Comparison of ENCODE assay signal across 7 cellular contexts in the genomic region with DNA sequence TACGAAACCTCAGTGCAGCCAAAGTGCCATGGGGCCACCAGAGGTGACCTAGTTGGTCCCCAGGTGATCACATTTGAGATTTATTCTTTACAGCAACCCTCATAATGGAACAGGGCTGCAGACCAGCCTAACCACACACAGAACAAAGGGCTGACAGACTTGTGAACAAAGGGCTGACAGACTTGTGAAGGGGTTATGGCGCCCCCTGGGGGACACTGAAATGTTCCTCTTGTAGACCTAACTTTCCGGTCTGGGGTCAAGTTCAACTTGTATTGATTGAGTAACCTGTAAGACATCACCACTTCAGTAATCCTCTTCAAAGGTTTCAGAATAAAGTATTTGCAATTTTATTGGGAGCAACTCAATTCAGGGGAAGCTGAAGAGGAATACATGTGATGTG.
DNase-seq lines count a peak whose midpoint lies in the region; ATAC-seq and TF ChIP-seq lines count a peak whose summit lies in the region.

No MANE protein-coding gene starts in this region.

- no peaks in the 10 kb centered on the region for H3K27me3 ChIP-seq in lung (ENCODE audit: control insufficient read depth, insufficient read depth)

- ATAC-seq in GM18511 (IDR thresholded peaks at IDR 0.05; ENCODE audit: unreplicated experiment) (peak; percentile 76), HG03442 (IDR thresholded peaks at IDR 0.05; ENCODE audit: unreplicated experiment) (peak; percentile 73), lung (ENCODE audit: insufficient read depth, low FRiP score) (peak; percentile 83)

- no peaks in the 10 kb centered on the region for H3K4me1 ChIP-seq in lung (ENCODE audit: control insufficient read depth in 2 of 2, insufficient read depth in 2 of 2, low read length in 2 of 2)

- no peak overlapping the region for H3K27ac ChIP-seq in lung (ENCODE audit: low read depth in 1 of 2, low read length in 1 of 2)

- no peak overlapping the region for H3K4me3 ChIP-seq in lung

- no peaks in the 10 kb centered on the region for H3K36me3 ChIP-seq in lung (ENCODE audit: control insufficient read depth in 2 of 2, insufficient read depth in 2 of 2, low read length in 2 of 2)

- TF ChIP-seq CTCF in lung (IDR thresholded peaks at IDR 0.05; ENCODE audit: control extremely low read depth, extremely low read depth), result peak; percentile 43

- WGBS in lung, 2 donors, result 31 to 36% methylated on average over 3 of the region's 3 CpGs

- no peaks in the 10 kb centered on the region for H3K9me3 ChIP-seq in lung (ENCODE audit: control insufficient read depth in 2 of 2, insufficient read depth in 1 of 2, low read length in 1 of 2)

- DNase-seq in NCI-H748 (lab: John Stamatoyannopoulos, UW; ENCODE audit: unreplicated experiment) (peak; percentile 86), dermis microvascular lymphatic vessel endothelial cell (ENCODE audit: low read depth in 2 of 2) (peak; percentile 68 to 79), lung (ENCODE audit: low spot score) (peak; percentile 86)
- DNase-seq in activated CD4-positive, alpha-beta T cell treated with anti-CD3 and anti-CD28 coated beads, Interleukin-2, amount 50 U/mL, for 1 hour, result peak; percentile 85
- peak; percentile 60 for DNase-seq in stimulated activated CD8-positive, alpha-beta memory T cell treated with anti-CD3 and anti-CD28 coated beads, Interleukin-12 subunit alpha, Interleukin-12 subunit beta, amount 100 ng/mL, for 4 hours (ENCODE audit: low read depth)
